Comparison of ENCODE assay signal across 8 cellular contexts in the genomic region with DNA sequence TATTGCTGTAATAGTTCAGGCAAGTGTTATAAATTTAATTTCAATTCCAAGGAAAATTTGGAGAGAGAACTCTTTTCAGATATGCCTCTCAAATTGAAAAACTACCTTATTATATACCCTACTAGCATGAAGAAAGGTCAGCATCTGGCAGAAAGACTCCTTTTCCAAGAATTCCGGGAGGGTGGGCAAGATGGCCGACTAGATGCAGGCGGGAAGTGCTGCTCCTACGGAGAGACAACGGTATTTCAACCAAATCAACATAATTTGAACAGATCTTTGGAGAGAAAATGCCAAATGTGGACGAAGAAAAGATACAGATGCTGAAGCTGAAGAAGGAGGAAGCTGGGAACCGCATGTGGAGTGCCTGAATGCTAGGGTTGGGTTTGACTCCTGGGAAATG.
"Had no signal": no experiment of that assay in that cellular context is flagged by ENCODE, and none has a peak within 500 bp of the region (broad histone marks: within the 10 kb centered on the region; RNA-seq: fewer than 3 reads in every experiment).

No MANE protein-coding gene starts in this region.

- FAIRE-seq: HepG2 had no signal

- H2AFZ ChIP-seq: GM23248 had no signal

- H3K27ac ChIP-seq: GM23248, HL-60 had no signal

- H3K9ac ChIP-seq: GM23248 had no signal

- H3K36me3 ChIP-seq: HAP-1 had no signal

- ATAC-seq: HCT116 had no signal

- H3K9me3 ChIP-seq: HAP-1 had no signal

- H3K4me3 ChIP-seq: GM23248, HAP-1 had no signal

- DNase-seq: GM23248, H7, HFFc6, KG1 had no signal
